Comparison of ENCODE assay signal across 9 cellular contexts in the genomic region with DNA sequence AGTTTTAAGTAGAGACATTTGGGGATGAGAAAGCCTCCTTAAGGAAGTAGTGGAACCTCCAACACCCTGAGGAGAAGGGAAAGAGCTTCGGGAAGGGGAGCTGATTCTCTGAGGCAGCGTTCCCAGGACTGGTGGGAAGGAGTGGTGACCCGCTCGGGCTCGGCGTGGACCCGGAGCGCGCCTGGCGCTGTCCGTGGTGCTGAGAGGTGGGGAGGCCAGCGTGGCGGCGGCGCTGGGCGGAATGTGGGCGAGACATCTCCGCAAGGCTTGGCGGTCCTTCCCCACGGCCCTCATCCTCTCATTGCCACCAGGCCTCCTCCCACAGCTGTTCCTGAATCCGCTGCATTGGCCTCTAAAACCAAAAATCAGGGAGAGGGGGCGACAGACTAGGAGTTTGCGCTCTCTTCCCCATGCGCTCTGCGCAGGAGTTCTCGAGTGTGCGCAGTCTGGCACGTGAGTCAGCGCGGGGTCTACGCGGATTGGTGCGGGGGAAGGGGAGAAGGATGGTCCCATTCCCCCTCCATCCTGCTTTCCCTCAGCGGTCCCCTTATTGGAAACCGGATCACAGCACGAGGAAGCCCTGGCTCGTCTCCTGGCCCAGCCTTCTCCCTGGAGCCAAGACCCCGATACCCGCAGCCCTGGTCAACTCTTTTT. TPM values are rescaled to one million over a fixed set of nuclear protein-coding genes. Genes with fewer than 3 reads are reported as not detected.
DNase-seq lines count a peak whose midpoint lies in the region; ATAC-seq and TF ChIP-seq lines count a peak whose summit lies in the region.
"Had no signal": no experiment of that assay in that cellular context is flagged by ENCODE, and none has a peak within 500 bp of the region (broad histone marks: within the 10 kb centered on the region; RNA-seq: fewer than 3 reads in every experiment).

No MANE protein-coding gene starts in this region.

- H3K4me1 ChIP-seq in mucosa of descending colon (ENCODE audit: low read depth): no peaks in the 10 kb centered on the region

- DNase-seq in CD1c-positive myeloid dendritic cell (ENCODE audit: extremely low spot score): peak; percentile 57
- peak; percentile 31 for DNase-seq in RPMI7951 (ENCODE audit: low read depth)
- DNase-seq in mucosa of descending colon: peak in 2 of 3 donors; percentile 41 to 47
- DNase-seq in epidermal melanocyte (ENCODE audit: insufficient read length, low spot score): no peak
- no peak for DNase-seq in SHP77 (lab: John Stamatoyannopoulos, UW)
- DNase-seq: DMS53 had no signal

- H3K9me3 ChIP-seq in mucosa of descending colon: no peaks in the 10 kb centered on the region

- TF ChIP-seq CTCF in mucosa of descending colon (IDR thresholded peaks at IDR 0.05): no peak

- H3K4me3 ChIP-seq in mucosa of descending colon: no peak overlapping the region

- intact Hi-C loops in mucosa of descending colon (cut with DNase I, micrococcal nuclease): no loop called here

- H3K36me3 ChIP-seq in mucosa of descending colon (ENCODE audit: low read depth): no peaks in the 10 kb centered on the region

- ATAC-seq in esophagus mucosa (peak; percentile 31), mucosa of descending colon (peak; percentile 40), HG03469 (IDR thresholded peaks at IDR 0.05; ENCODE audit: unreplicated experiment) (no peak), HG02610 (IDR thresholded peaks at IDR 0.05; ENCODE audit: unreplicated experiment) (no peak)

RNA-seq across cellular contexts. Expression of a gene that starts 0.9 kb away (rescaled TPM):
- total RNA-seq in RPMI7951 (2014; rRNA removed; shearing (Covaris generic)): not detected in 2 replicates
- total RNA-seq in esophagus mucosa (not detected), mucosa of descending colon (not detected)

RNA-seq across cellular contexts. Expression of a gene that starts 22.5 kb away (rescaled TPM):
- 3.2 and 4.4 TPM in 2 replicates for total RNA-seq in RPMI7951 (2014; rRNA removed; shearing (Covaris generic))
- total RNA-seq in esophagus mucosa (not detected), mucosa of descending colon (10 to 100 TPM in 1 of 3 donors, 1 to 10 TPM in 1, under 1 TPM in 1; 0.72 to 13.0 (median 1.0) TPM)

RNA-seq across cellular contexts. Expression of a gene that starts 52.5 kb away (rescaled TPM):
- total RNA-seq in RPMI7951 (2014; rRNA removed; shearing (Covaris generic)): 33.8 and 39.8 TPM in 2 replicates
- total RNA-seq in esophagus mucosa (51.7 TPM), mucosa of descending colon (10 to 100 TPM; 61.0 to 71.0 (median 68.7) TPM)

RNA-seq across cellular contexts. Expression of a gene that starts 56.0 kb away (rescaled TPM):
- 80.4 and 101 TPM in 2 replicates for total RNA-seq in RPMI7951 (2014; rRNA removed; shearing (Covaris generic))
- 32.3 TPM for total RNA-seq in esophagus mucosa
- total RNA-seq in mucosa of descending colon: 100 to 1,000 TPM in 2 of 3 donors, 10 to 100 TPM in 1; 75.7 to 127 (median 125) TPM

Comparison
In these comparisons a context has a peak if more than half of its experiments do, and no peak if none do; other contexts are left out.
1. DNase-seq: peak in CD1c-positive myeloid dendritic cell (single experiment), RPMI7951 (single experiment) and mucosa of descending colon (2 of 3); none in epidermal melanocyte (single experiment) and SHP77 (0 of 2).
2. ATAC-seq: peak in esophagus mucosa (single experiment) and mucosa of descending colon (single experiment); none in HG03469 (single experiment) and HG02610 (single experiment).